In the genomic region with DNA sequence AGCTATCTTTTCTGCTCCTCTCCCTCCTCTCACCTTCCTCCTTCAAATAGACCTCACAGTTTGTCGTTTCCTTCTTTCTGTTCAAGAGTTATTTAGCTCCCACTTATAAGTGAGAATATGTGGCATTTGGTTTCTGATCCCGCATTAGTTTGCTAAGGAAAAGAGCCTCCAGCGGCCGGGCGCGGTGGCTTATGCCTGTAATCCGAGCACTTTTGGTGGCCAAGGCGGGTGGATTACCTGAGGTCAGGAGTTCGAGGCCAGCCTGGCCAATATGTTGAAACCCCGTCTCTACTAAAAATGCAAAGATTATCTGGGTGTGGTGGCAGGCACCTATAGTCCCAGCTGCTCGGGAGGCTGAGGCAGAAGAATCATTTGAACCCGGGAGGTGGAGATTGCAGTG, we compare ENCODE assay signal across 27 cellular contexts.
"Had no signal": no experiment of that assay in that cellular context is flagged by ENCODE, and none has a peak within 500 bp of the region (broad histone marks: within the 10 kb centered on the region; RNA-seq: fewer than 3 reads in every experiment).

No MANE protein-coding gene starts in this region.

- H3K4me1 Mint-ChIP-seq: stimulated activated effector memory CD8-positive, alpha-beta T cell treated with anti-CD3 and anti-CD28 coated beads, Interleukin-12 subunit alpha, Interleukin-12 subunit beta, amount 100 ng/mL, for 72 hours; stimulated activated memory B cell treated with anti-CD40 and anti-IgM and Interleukin-4, amounts not matched to agents 10 μg/mL and 1 μg/mL and 100 μg/mL, for 72 hours; stimulated activated naive B cell treated with anti-CD40 and anti-IgM and Interleukin-4, amounts not matched to agents 10 μg/mL and 1 μg/mL and 100 μg/mL, for 72 hours; stimulated activated naive CD8-positive, alpha-beta T cell treated with anti-CD3 and anti-CD28 coated beads, Interleukin-15, amount 100 ng/mL, for 72 hours had no signal

- H3K27me3 ChIP-seq: stomach, suprapubic skin, testis, thyroid gland, tibial artery, tibial nerve, transverse colon, upper lobe of left lung, uterus, vagina had no signal

- H3K9me3 ChIP-seq: stomach, suprapubic skin, testis, thoracic aorta, thyroid gland, tibial artery, tibial nerve, transverse colon, upper lobe of left lung, uterus, vagina had no signal

- H3K4me3 Mint-ChIP-seq: stimulated activated effector memory CD8-positive, alpha-beta T cell treated with anti-CD3 and anti-CD28 coated beads, Interleukin-12 subunit alpha, Interleukin-12 subunit beta, amount 100 ng/mL, for 72 hours; stimulated activated memory B cell treated with anti-CD40 and anti-IgM and Interleukin-4, amounts not matched to agents 10 μg/mL and 1 μg/mL and 100 μg/mL, for 72 hours; stimulated activated naive B cell treated with anti-CD40 and anti-IgM and Interleukin-4, amounts not matched to agents 10 μg/mL and 1 μg/mL and 100 μg/mL, for 72 hours; stimulated activated naive CD8-positive, alpha-beta T cell treated with anti-CD3 and anti-CD28 coated beads, Interleukin-15, amount 100 ng/mL, for 72 hours; stimulated activated naive CD8-positive, alpha-beta T cell treated with anti-CD3 and anti-CD28 coated beads, Interleukin-15, Interleukin-2, amounts not matched to agents 100 ng/mL and 50 ng/mL, for 24 hours; type B pancreatic cell had no signal

- H3K27ac ChIP-seq: stomach, suprapubic skin, testis, thoracic aorta, thyroid gland, tibial artery, tibial nerve, transverse colon, upper lobe of left lung, uterus, vagina had no signal

- H3K36me3 ChIP-seq: stomach, suprapubic skin, thoracic aorta, thyroid gland, tibial artery, tibial nerve, transverse colon, upper lobe of left lung, uterus, vagina had no signal

- H3K4me1 ChIP-seq: stomach, suprapubic skin, testis, thyroid gland, tibial artery, tibial nerve, transverse colon, upper lobe of left lung, uterus, vagina had no signal

- DNase-seq: stimulated activated CD4-positive, alpha-beta T cell treated with anti-CD3 and anti-CD28 coated beads, Interleukin-2, amount 100 ng/mL, for 48 hours; stimulated activated CD4-positive, alpha-beta T cell treated with anti-CD3 and anti-CD28 coated beads, Interleukin-4, amount 100 ng/mL, for 1 hour; stimulated activated CD4-positive, alpha-beta T cell treated with anti-CD3 and anti-CD28 coated beads, Interleukin-4, amount 100 ng/mL, for 24 hours; stimulated activated CD4-positive, alpha-beta T cell treated with anti-CD3 and anti-CD28 coated beads, Interleukin-4, amount 100 ng/mL, for 4 hours; stimulated activated CD8-positive, alpha-beta memory T cell treated with anti-CD3 and anti-CD28 coated beads, Interleukin-4, amount 100 ng/mL, for 48 hours; stimulated activated naive B cell treated with anti-CD40 and anti-IgM and Interleukin-4, amounts not matched to agents 10 μg/mL and 1 μg/mL and 100 μg/mL, for 72 hours; stimulated activated naive CD4-positive, alpha-beta T cell; stimulated activated naive CD4-positive, alpha-beta T cell treated with Interleukin-2 at 50 U/mL for 16 hours; stimulated activated naive CD8-positive, alpha-beta T cell treated with anti-CD3 and anti-CD28 coated beads, Interleukin-15, amount 100 ng/mL, for 72 hours; stimulated activated naive CD8-positive, alpha-beta T cell treated with anti-CD3 and anti-CD28 coated beads, Interleukin-15, Interleukin-2, amounts not matched to agents 100 U/mL and 50 U/mL, for 24 hours; stomach; substantia nigra; testis; thyroid gland; tibial artery; transverse colon; trophoblast cell; uterus had no signal

- H3K36me3 Mint-ChIP-seq: stimulated activated effector memory CD8-positive, alpha-beta T cell treated with anti-CD3 and anti-CD28 coated beads, Interleukin-12 subunit alpha, Interleukin-12 subunit beta, amount 100 ng/mL, for 72 hours; stimulated activated memory B cell treated with anti-CD40 and anti-IgM and Interleukin-4, amounts not matched to agents 10 μg/mL and 1 μg/mL and 100 μg/mL, for 72 hours; stimulated activated naive B cell treated with anti-CD40 and anti-IgM and Interleukin-4, amounts not matched to agents 10 μg/mL and 1 μg/mL and 100 μg/mL, for 72 hours; type B pancreatic cell had no signal

- H3K27me3 Mint-ChIP-seq: stimulated activated memory B cell treated with anti-CD40 and anti-IgM and Interleukin-4, amounts not matched to agents 10 μg/mL and 1 μg/mL and 100 μg/mL, for 72 hours; stimulated activated naive B cell treated with anti-CD40 and anti-IgM and Interleukin-4, amounts not matched to agents 10 μg/mL and 1 μg/mL and 100 μg/mL, for 72 hours; stimulated activated naive CD8-positive, alpha-beta T cell treated with anti-CD3 and anti-CD28 coated beads, Interleukin-15, amount 100 ng/mL, for 72 hours; stimulated activated naive CD8-positive, alpha-beta T cell treated with anti-CD3 and anti-CD28 coated beads, Interleukin-15, Interleukin-2, amounts not matched to agents 100 ng/mL and 50 ng/mL, for 24 hours; type B pancreatic cell had no signal

- H3K4me3 ChIP-seq: stomach, suprapubic skin, testis, thoracic aorta, thyroid gland, tibial artery, tibial nerve, transverse colon, upper lobe of left lung, uterus, vagina had no signal

- ATAC-seq: stimulated activated effector memory CD8-positive, alpha-beta T cell treated with anti-CD3 and anti-CD28 coated beads, Interleukin-12 subunit alpha, Interleukin-12 subunit beta, amount 100 ng/mL, for 72 hours; stimulated activated memory B cell treated with anti-CD40 and anti-IgM and Interleukin-4, amounts not matched to agents 10 μg/mL and 1 μg/mL and 100 μg/mL, for 72 hours; stimulated activated naive B cell treated with anti-CD40 and anti-IgM and Interleukin-4, amounts not matched to agents 10 μg/mL and 1 μg/mL and 100 μg/mL, for 72 hours; stimulated activated naive CD8-positive, alpha-beta T cell treated with anti-CD3 and anti-CD28 coated beads, Interleukin-15, amount 100 ng/mL, for 72 hours; stimulated activated naive CD8-positive, alpha-beta T cell treated with anti-CD3 and anti-CD28 coated beads, Interleukin-15, Interleukin-2, amounts not matched to agents 100 U/mL and 50 U/mL, for 24 hours had no signal

- H3K9me3 Mint-ChIP-seq: type B pancreatic cell had no signal

- H3K27ac Mint-ChIP-seq: stimulated activated effector memory CD8-positive, alpha-beta T cell treated with anti-CD3 and anti-CD28 coated beads, Interleukin-12 subunit alpha, Interleukin-12 subunit beta, amount 100 ng/mL, for 72 hours; stimulated activated memory B cell treated with anti-CD40 and anti-IgM and Interleukin-4, amounts not matched to agents 10 μg/mL and 1 μg/mL and 100 μg/mL, for 72 hours; stimulated activated naive B cell treated with anti-CD40 and anti-IgM and Interleukin-4, amounts not matched to agents 10 μg/mL and 1 μg/mL and 100 μg/mL, for 72 hours; stimulated activated naive CD8-positive, alpha-beta T cell treated with anti-CD3 and anti-CD28 coated beads, Interleukin-15, Interleukin-2, amounts not matched to agents 100 ng/mL and 50 ng/mL, for 24 hours; type B pancreatic cell had no signal
